In genomic region chr1:224641030-224641429, GRCh38 we compare ENCODE assay signal across 10 cellular contexts. TPM values are rescaled to one million over a fixed set of nuclear protein-coding genes. Genes with fewer than 3 reads are reported as not detected.
A peak's percentile ranks its signal among the peaks of the same experiment; 100 is the strongest.
DNase-seq lines count a peak whose midpoint lies in the region; ATAC-seq and TF ChIP-seq lines count a peak whose summit lies in the region.
"Had no signal": no experiment of that assay in that cellular context is flagged by ENCODE, and none has a peak within 500 bp of the region (broad histone marks: within the 10 kb centered on the region; RNA-seq: fewer than 3 reads in every experiment).

No MANE protein-coding gene starts in this region.

- H3K27ac Mint-ChIP-seq in Caco-2 (ENCODE audit: unreplicated experiment) (no peak overlapping the region), endodermal cell (no peak overlapping the region), osteocyte (ENCODE audit: unreplicated experiment) (no peak overlapping the region)
- H3K27ac Mint-ChIP-seq: natural killer cell had no signal

- TF ChIP-seq CTCF in Caco-2 (IDR thresholded peaks at IDR 0.05; ENCODE audit: insufficient read depth in 1 of 2, low read depth in 1 of 2, low read length in 1 of 2, severe bottlenecking in 1 of 2, unreplicated experiment in 1 of 2) (peak in 1 of 2 experiments; percentile 43), GM12875 (IDR thresholded peaks at IDR 0.05; ENCODE audit: borderline replicate concordance, insufficient read depth, low read depth, low read length) (peak; percentile 46; the same call in 1 of the 2 replicates), endodermal cell (conservative IDR thresholded peaks at IDR 0.05) (peak; percentile 65), osteocyte (IDR thresholded peaks at IDR 0.05) (no peak)

- no peaks in the 10 kb centered on the region for H3K9me3 Mint-ChIP-seq in Caco-2 (ENCODE audit: unreplicated experiment)
- no peaks in the 10 kb centered on the region for H3K9me3 Mint-ChIP-seq in endodermal cell
- H3K9me3 Mint-ChIP-seq in osteocyte (ENCODE audit: unreplicated experiment): no peaks in the 10 kb centered on the region
- H3K9me3 Mint-ChIP-seq: natural killer cell had no signal

- H3K27me3 Mint-ChIP-seq in Caco-2 (ENCODE audit: insufficient read depth, unreplicated experiment) (no peaks in the 10 kb centered on the region), endodermal cell (ENCODE audit: insufficient read depth) (no peaks in the 10 kb centered on the region), osteocyte (ENCODE audit: unreplicated experiment) (peaks cover 3% of the 10 kb centered on the region)

- ATAC-seq in GM18519 (IDR thresholded peaks at IDR 0.05; ENCODE audit: low FRiP score, unreplicated experiment): no peak
- ATAC-seq in GM18498 (IDR thresholded peaks at IDR 0.05; ENCODE audit: unreplicated experiment): no peak
- no peak for ATAC-seq in activated CD4-positive, CD25-positive, alpha-beta regulatory T cell treated with anti-CD3 and anti-CD28 coated beads, Interleukin-2, amount 50 U/mL, for 24 hours
- ATAC-seq: natural killer cell had no signal

- H3K9ac ChIP-seq in endodermal cell (ENCODE audit: extremely low read depth, low read length, poor library complexity, severe bottlenecking): no peak overlapping the region

- 87% methylated on average over 4 to 7 of the region's 7 CpGs for WGBS in endodermal cell (ENCODE audit: insufficient coverage in 1 of 2, insufficient read length in 1 of 2), 2 experiments

- H3K36me3 ChIP-seq in Caco-2 (ENCODE audit: control insufficient read depth, insufficient read depth, low read length) (no peaks in the 10 kb centered on the region), endodermal cell (ENCODE audit: control insufficient read depth, insufficient read depth, low read length) (no peaks in the 10 kb centered on the region)

- H3K27me3 ChIP-seq in Caco-2 (replicated peaks; ENCODE audit: control insufficient read depth, insufficient read depth, low read length) (no peaks in the 10 kb centered on the region), endodermal cell (ENCODE audit: control insufficient read depth, insufficient read depth, low read length, poor library complexity, severe bottlenecking) (no peaks in the 10 kb centered on the region)

- H3K4me1 ChIP-seq in Caco-2: peaks cover 11% of the 10 kb centered on the region
- peaks cover 23% of the 10 kb centered on the region for H3K4me1 ChIP-seq in endodermal cell (ENCODE audit: control insufficient read depth, insufficient read depth, low read length)

- DNase-seq in Caco-2 (peak; percentile 39 to 54), NCI-H524 treated with DMSO at 0.1 percent for 48 hours (lab: John Stamatoyannopoulos, UW) (peak; percentile 6), endodermal cell (peak; percentile 82), osteocyte (ENCODE audit: extremely low spot score, unreplicated experiment) (no peak)
- DNase-seq: natural killer cell had no signal

- intact Hi-C loops in Caco-2 (cut with micrococcal nuclease; ENCODE audit: unreplicated experiment): loop anchor here (2.0 kb wide), 1 partner anchor 128 kb away; no protein-coding TSS in a partner anchor

- no peak overlapping the region for H3K27ac ChIP-seq in endodermal cell (ENCODE audit: low read depth, low read length)
- H3K27ac ChIP-seq: epithelial cell of prostate had no signal

- H3K9me3 ChIP-seq in Caco-2 (no peaks in the 10 kb centered on the region), endodermal cell (ENCODE audit: control insufficient read depth, low read length) (no peaks in the 10 kb centered on the region)

- H3K4me1 Mint-ChIP-seq in Caco-2 (ENCODE audit: low read depth, unreplicated experiment) (peaks cover 7% of the 10 kb centered on the region), endodermal cell (peaks cover 49% of the 10 kb centered on the region), osteocyte (ENCODE audit: unreplicated experiment) (peaks cover 6% of the 10 kb centered on the region)

- H3K4me3 Mint-ChIP-seq in Caco-2 (ENCODE audit: unreplicated experiment) (no peak overlapping the region), endodermal cell (no peak overlapping the region), osteocyte (ENCODE audit: unreplicated experiment) (no peak overlapping the region)
- H3K4me3 Mint-ChIP-seq: natural killer cell had no signal

- POLR2A ChIA-PET in Caco-2 (lab: Charles Lee): no interaction called here

- CTCF ChIA-PET in Caco-2 (lab: Charles Lee): interaction anchor here (1.5 kb wide), 1 partner anchor 282 kb away, joined by 7 read pairs; no protein-coding TSS in a partner anchor

- H3K36me3 Mint-ChIP-seq in Caco-2 (ENCODE audit: insufficient read depth, unreplicated experiment) (peaks cover 4% of the 10 kb centered on the region), endodermal cell (ENCODE audit: low read depth) (no peaks in the 10 kb centered on the region), osteocyte (ENCODE audit: unreplicated experiment) (no peaks in the 10 kb centered on the region)
- H3K36me3 Mint-ChIP-seq: natural killer cell had no signal

- H3K4me3 ChIP-seq in Caco-2 (ENCODE audit: low read depth, low read length): no peak overlapping the region
- H3K4me3 ChIP-seq in GM12875 (ENCODE audit: low read depth, low read length): no peak overlapping the region
- H3K4me3 ChIP-seq in endodermal cell (ENCODE audit: low read length): no peak overlapping the region

- BruUV-seq in Caco-2 (replicated peaks; lab: Mats Ljungman, UMichigan): no TSS peak

RNA-seq across cellular contexts. Expression of gene CNIH3, which starts 24.9 kb away (rescaled TPM):
- total RNA-seq in Caco-2 (2022): 1.3 and 2.2 TPM in 2 replicates
- 1 to 10 TPM; 4.5 to 6.6 TPM for total RNA-seq in endodermal cell
- polyA plus RNA-seq in endodermal cell (2013, experiment 1 of 2): 2.8 TPM
- polyA plus RNA-seq in endodermal cell (2013, experiment 2 of 2): 2.8 TPM
- 4.2 and 5.5 TPM in 2 replicates for total RNA-seq in osteocyte
